8 cellular contexts compared by ENCODE assay signal in the genomic region with DNA sequence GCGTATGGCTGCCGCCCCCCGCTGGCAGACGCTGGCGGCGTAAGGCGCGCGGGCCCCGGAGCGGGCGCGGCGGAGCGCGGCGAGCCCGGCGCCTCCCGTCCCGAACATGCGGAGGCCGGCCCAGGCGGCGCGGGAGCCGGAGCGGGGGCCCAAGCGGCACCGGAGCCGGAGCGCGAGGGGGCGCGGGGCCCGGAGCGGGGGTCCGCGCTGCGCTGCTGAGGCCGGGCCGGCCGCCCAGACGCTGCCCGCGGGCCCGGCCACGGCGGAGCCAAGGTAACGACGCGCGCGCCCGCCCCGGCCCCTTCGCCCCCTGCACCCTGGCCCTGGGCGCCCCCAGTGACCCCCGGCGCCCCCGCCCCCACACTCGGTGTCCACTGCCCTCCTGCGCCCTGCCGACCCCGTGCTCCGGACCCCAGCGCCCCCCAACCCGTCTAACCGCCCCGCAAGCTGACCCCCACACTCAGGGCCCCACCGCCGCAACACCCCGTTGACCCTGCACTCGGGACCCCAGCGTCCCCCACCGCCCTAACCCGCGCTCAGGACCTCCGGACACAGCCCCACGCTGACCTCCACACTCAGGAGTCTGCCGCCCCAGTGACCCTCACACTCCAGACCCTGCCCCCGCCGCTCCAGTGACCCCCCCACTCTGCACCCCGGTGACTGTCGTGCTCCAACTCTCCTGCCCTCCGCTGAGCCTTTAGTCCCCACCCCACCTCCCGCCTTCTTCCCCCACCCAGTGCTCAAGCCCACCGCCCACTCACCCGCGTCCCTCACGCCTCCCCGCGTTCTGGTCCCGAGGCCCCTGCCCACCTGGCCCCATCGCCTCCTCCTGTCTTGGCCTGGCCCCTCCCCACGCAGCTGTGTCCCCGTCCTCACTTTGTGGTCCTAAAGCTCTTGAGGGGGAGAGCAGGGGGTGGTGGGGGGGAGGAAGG. TPM values are rescaled to one million over a fixed set of nuclear protein-coding genes. Genes with fewer than 3 reads are reported as not detected.
DNase-seq lines count a peak whose midpoint lies in the region; ATAC-seq and TF ChIP-seq lines count a peak whose summit lies in the region.

A gene (plus strand): TSS at position 27 of the 932 bp plus-strand sequence. CDS start 28,601 bp downstream, outside the sequence.

- H3F3A ChIP-seq in OCI-LY1 (ENCODE audit: insufficient read depth, low read length) = peaks cover 4% of the 10 kb centered on the region; the same call in 1 of the 2 replicates

- H3K4me3 Mint-ChIP-seq in chondrocyte (ENCODE audit: unreplicated experiment) (peak within 1 kb of the TSS; percentile 86), memory B cell (peak within 1 kb of the TSS; percentile 98), type B pancreatic cell (peak within 1 kb of the TSS; percentile 92)

- no peaks in the 10 kb centered on the region for H3K27me3 Mint-ChIP-seq in chondrocyte (ENCODE audit: low read depth)
- H3K27me3 Mint-ChIP-seq in memory B cell = no peaks in the 10 kb centered on the region
- no peaks in the 10 kb centered on the region for H3K27me3 Mint-ChIP-seq in type B pancreatic cell

- peaks cover 34% of the 10 kb centered on the region for H3K4me1 ChIP-seq in OCI-LY1 (ENCODE audit: insufficient read depth, low read length, severe bottlenecking)

- DNase-seq in stimulated activated CD4-positive, alpha-beta T cell treated with anti-CD3 and anti-CD28 coated beads, Interleukin-4, amount 100 ng/mL, for 1 hour = peak; percentile 40
- no peak for DNase-seq in stimulated activated CD4-positive, alpha-beta T cell treated with anti-CD3 and anti-CD28 coated beads, Interleukin-4, amount 100 ng/mL, for 24 hours
- DNase-seq in chondrocyte (ENCODE audit: low spot score) = no peak
- peak in 1 of 2 donors; percentile 42 for DNase-seq in memory B cell (ENCODE audit: low spot score in 2 of 2)
- DNase-seq in type B pancreatic cell (ENCODE audit: extremely low spot score, unreplicated experiment) = peak; percentile 70
- DNase-seq in SHP77 treated with DMSO at 0.1 percent for 48 hours (lab: John Stamatoyannopoulos, UW) = no peak

- ATAC-seq in memory B cell (ENCODE audit: low read depth) (peak; percentile 40), GM21367 (IDR thresholded peaks at IDR 0.05; ENCODE audit: unreplicated experiment) (no peak)

- H3K36me3 Mint-ChIP-seq in chondrocyte (ENCODE audit: low read depth) (no peaks in the 10 kb centered on the region), memory B cell (peaks cover 4% of the 10 kb centered on the region), type B pancreatic cell (no peaks in the 10 kb centered on the region)

- peak within 1 kb of the TSS; percentile 83 for H3K4me3 ChIP-seq in OCI-LY1 (ENCODE audit: low read depth, low read length, poor library complexity, severe bottlenecking)

- H3K9me3 Mint-ChIP-seq in chondrocyte (ENCODE audit: low read depth) (no peaks in the 10 kb centered on the region), memory B cell (no peaks in the 10 kb centered on the region), type B pancreatic cell (no peaks in the 10 kb centered on the region)

- peak within 1 kb of the TSS; percentile 82 for H3K9ac ChIP-seq in OCI-LY1 (ENCODE audit: low read length)

- H3K27me3 ChIP-seq in OCI-LY1 (ENCODE audit: insufficient read depth, low read length) = no peaks in the 10 kb centered on the region; the same call in 1 of the 2 replicates

- no peaks in the 10 kb centered on the region for H4K20me1 ChIP-seq in OCI-LY1 (ENCODE audit: insufficient read depth, low read length)

- H3K27ac Mint-ChIP-seq in chondrocyte (ENCODE audit: unreplicated experiment) (peak within 1 kb of the TSS; percentile 98), memory B cell (peak within 1 kb of the TSS; percentile 99), type B pancreatic cell (peak within 1 kb of the TSS; percentile 96)

- peak within 1 kb of the TSS; percentile 84 for H3K27ac ChIP-seq in OCI-LY1 (ENCODE audit: low read depth, low read length, poor library complexity, severe bottlenecking)

- peaks cover 30% of the 10 kb centered on the region for H3K79me2 ChIP-seq in OCI-LY1 (ENCODE audit: insufficient read depth, low read length)

- no peaks in the 10 kb centered on the region for H3K9me2 ChIP-seq in OCI-LY1 (ENCODE audit: low read depth, low read length)

- H2AFZ ChIP-seq in OCI-LY1 (ENCODE audit: low read length) = no peak within 1 kb of the TSS

- H3K4me1 Mint-ChIP-seq in chondrocyte (ENCODE audit: low read depth) (peaks cover 31% of the 10 kb centered on the region), memory B cell (peaks cover 27% of the 10 kb centered on the region), type B pancreatic cell (ENCODE audit: unreplicated experiment) (peaks cover 21% of the 10 kb centered on the region)

- peak within 1 kb of the TSS; percentile 91 for H3K4me2 ChIP-seq in OCI-LY1 (ENCODE audit: low read length)

- H3K36me3 ChIP-seq in OCI-LY1 (ENCODE audit: insufficient read depth, low read length) = no peaks in the 10 kb centered on the region

- no peak for TF ChIP-seq CTCF in OCI-LY1 (IDR thresholded peaks at IDR 0.05; ENCODE audit: low read length)
- no peak for TF ChIP-seq CTCF in chondrocyte (IDR thresholded peaks at IDR 0.05)
- TF ChIP-seq CTCF in type B pancreatic cell (conservative IDR thresholded peaks at IDR 0.05) = no peak

- no peaks in the 10 kb centered on the region for H3K9me3 ChIP-seq in OCI-LY1 (ENCODE audit: low read length)

RNA-seq across cellular contexts. Expression of the gene that starts here (rescaled TPM):
- total RNA-seq in chondrocyte (57.4 to 74.9 TPM (median 58.9 TPM) in 3 replicates), type B pancreatic cell (ENCODE audit: low replicate concordance) (68.9 and 71.6 TPM in 2 replicates)

Comparison
In these comparisons a context has a peak if more than half of its experiments do, and no peak if none do; other contexts are left out.
1. DNase-seq: peak in stimulated activated CD4-positive, alpha-beta T cell treated with anti-CD3 and anti-CD28 coated beads, Interleukin-4, amount 100 ng/mL, for 1 hour (single experiment) and type B pancreatic cell (single experiment); none in stimulated activated CD4-positive, alpha-beta T cell treated with anti-CD3 and anti-CD28 coated beads, Interleukin-4, amount 100 ng/mL, for 24 hours (single experiment), chondrocyte (single experiment) and SHP77 treated with DMSO at 0.1 percent for 48 hours (single experiment).
2. Peak in every context shown above with its lines, with median percentiles within 50 percentile points of each other: H3K27ac Mint-ChIP-seq and H3K4me3 Mint-ChIP-seq.